9 cellular contexts compared by ENCODE assay signal in genomic region chr7:1663857-1664651, GRCh38. TPM values are rescaled to one million over a fixed set of nuclear protein-coding genes. Genes with fewer than 3 reads are reported as not detected.
DNase-seq lines count a peak whose midpoint lies in the region; ATAC-seq and TF ChIP-seq lines count a peak whose summit lies in the region.
"Had no signal": no experiment of that assay in that cellular context is flagged by ENCODE, and none has a peak within 500 bp of the region (broad histone marks: within the 10 kb centered on the region; RNA-seq: fewer than 3 reads in every experiment).

No MANE protein-coding gene starts in this region.

- peak overlapping the region; percentile 98 for H3K4me2 ChIP-seq in mesenchymal stem cell (ENCODE audit: low read length, poor library complexity, severe bottlenecking)

- H3K9me3 Mint-ChIP-seq in activated CD4-positive, alpha-beta T cell treated with anti-CD3 and anti-CD28 coated beads, Interleukin-2, amount 10 ng/mL, durations not matched to agents 24 days and 14 days, result no peaks in the 10 kb centered on the region
- H3K9me3 Mint-ChIP-seq: T-helper 2 cell treated with Interferon-gamma antibody and Interleukin-4, amounts not matched to agents 5 μg/mL and 100 μg/mL, for 36 hours had no signal

- H3K79me1 ChIP-seq in mesenchymal stem cell (replicated peaks; ENCODE audit: low read length, poor library complexity, severe bottlenecking), result no peaks in the 10 kb centered on the region

- H3K27ac ChIP-seq in coronary artery, result no peak overlapping the region
- H3K27ac ChIP-seq in mesenchymal stem cell (ENCODE audit: low read length, poor library complexity, severe bottlenecking), result no peak overlapping the region
- no peak overlapping the region for H3K27ac ChIP-seq in tibial nerve

- no peak for DNase-seq in activated CD4-positive, alpha-beta T cell treated with anti-CD3 and anti-CD28 coated beads, Interleukin-2, amount 10 ng/mL, durations not matched to agents 24 days and 14 days
- no peak for DNase-seq in activated CD4-positive, alpha-beta T cell treated with anti-CD3 and anti-CD28 coated beads, Interleukin-2, amount 50 U/mL, for 1 hour
- DNase-seq in coronary artery (ENCODE audit: low spot score) (peak; percentile 65), mesenchymal stem cell (peak; percentile 4), tibial nerve (ENCODE audit: low spot score in 2 of 2) (no peak), DMS53 treated with DMSO at 0.1 percent for 48 hours (lab: John Stamatoyannopoulos, UW; ENCODE audit: unreplicated experiment) (no peak), NCI-H2196 treated with DMSO at 0.1 percent for 48 hours (lab: John Stamatoyannopoulos, UW; ENCODE audit: unreplicated experiment) (no peak)

- H4K8ac ChIP-seq in mesenchymal stem cell (ENCODE audit: low read length), result no peak overlapping the region

- H3K9me3 ChIP-seq in mesenchymal stem cell (ENCODE audit: control insufficient read depth, low read length), result no peaks in the 10 kb centered on the region
- no peaks in the 10 kb centered on the region for H3K9me3 ChIP-seq in tibial nerve

- no peak overlapping the region for H2AFZ ChIP-seq in mesenchymal stem cell (ENCODE audit: low read depth, low read length)

- H3K14ac ChIP-seq in mesenchymal stem cell (ENCODE audit: low read length in 2 of 2), result no peak overlapping the region

- H2BK5ac ChIP-seq in mesenchymal stem cell (ENCODE audit: low read depth, low read length, poor library complexity, severe bottlenecking), result no peak overlapping the region

- peak overlapping the region; percentile 29 for H3K4me3 Mint-ChIP-seq in activated CD4-positive, alpha-beta T cell treated with anti-CD3 and anti-CD28 coated beads, Interleukin-2, amount 10 ng/mL, durations not matched to agents 24 days and 14 days

- H3K18ac ChIP-seq in mesenchymal stem cell (ENCODE audit: low read depth in 1 of 2, low read length in 2 of 2), result no peak overlapping the region

- TF ChIP-seq CTCF in coronary artery (IDR thresholded peaks at IDR 0.05) (no peak), tibial nerve (IDR thresholded peaks at IDR 0.05) (no peak)

- H3K36me3 Mint-ChIP-seq in activated CD4-positive, alpha-beta T cell treated with anti-CD3 and anti-CD28 coated beads, Interleukin-2, amount 10 ng/mL, durations not matched to agents 24 days and 14 days (ENCODE audit: low read depth), result no peaks in the 10 kb centered on the region

- peaks cover 47% of the 10 kb centered on the region for H3K4me1 ChIP-seq in mesenchymal stem cell (ENCODE audit: control insufficient read depth, insufficient read depth, low read depth, low read length)
- H3K4me1 ChIP-seq in tibial nerve, result peaks cover 0 to 44% (median 33%) of the 10 kb centered on the region in 4 donors

- H3K9ac ChIP-seq in mesenchymal stem cell (ENCODE audit: low read length), result no peak overlapping the region

- peaks cover 7% of the 10 kb centered on the region for H3K4me1 Mint-ChIP-seq in activated CD4-positive, alpha-beta T cell treated with anti-CD3 and anti-CD28 coated beads, Interleukin-2, amount 10 ng/mL, durations not matched to agents 24 days and 14 days

- TF ChIP-seq EP300 in tibial nerve (IDR thresholded peaks at IDR 0.05), result no peak

- no peak overlapping the region for H2AK5ac ChIP-seq in mesenchymal stem cell (ENCODE audit: low read length, severe bottlenecking)

- no peak for ATAC-seq in GM21367 (IDR thresholded peaks at IDR 0.05; ENCODE audit: unreplicated experiment)

- no peak overlapping the region for H2BK15ac ChIP-seq in mesenchymal stem cell (ENCODE audit: low read depth, poor library complexity, severe bottlenecking)

- intact Hi-C loops in activated CD4-positive, alpha-beta T cell treated with anti-CD3 and anti-CD28 coated beads, Interleukin-2, amount 10 ng/mL, durations not matched to agents 24 days and 14 days (cut with micrococcal nuclease), result loop anchor here (2.0 to 10.0 kb wide), 2 partner anchors 419 to 685 kb away; no protein-coding TSS in a partner anchor

- 2% methylated on average over 38 of the region's 56 CpGs for WGBS in mesenchymal stem cell
- WGBS in tibial nerve, 2 donors, result 8% methylated on average over 16 to 44 of the region's 56 CpGs

- peaks cover 43% of the 10 kb centered on the region for H3K27me3 Mint-ChIP-seq in activated CD4-positive, alpha-beta T cell treated with anti-CD3 and anti-CD28 coated beads, Interleukin-2, amount 10 ng/mL, durations not matched to agents 24 days and 14 days

- H3K27ac Mint-ChIP-seq in activated CD4-positive, alpha-beta T cell treated with anti-CD3 and anti-CD28 coated beads, Interleukin-2, amount 10 ng/mL, durations not matched to agents 24 days and 14 days, result no peak overlapping the region
- H3K27ac Mint-ChIP-seq: T-helper 2 cell treated with Interferon-gamma antibody and Interleukin-4, amounts not matched to agents 5 μg/mL and 100 μg/mL, for 36 hours had no signal

- peak overlapping the region; percentile 1 for H2BK120ac ChIP-seq in mesenchymal stem cell (ENCODE audit: low read depth, low read length)

- no peak overlapping the region for H2BK12ac ChIP-seq in mesenchymal stem cell (ENCODE audit: low read length in 2 of 2)

- H3K27me3 ChIP-seq in mesenchymal stem cell (ENCODE audit: control insufficient read depth in 1 of 2, insufficient read depth in 1 of 2, low read length in 2 of 2) (peaks cover 48 to 56% of the 10 kb centered on the region in 2 experiments), tibial nerve (peaks cover 5 to 80% of the 10 kb centered on the region in 2 donors)

- peak overlapping the region in 1 of 2 experiments; percentile 2 for H3K23ac ChIP-seq in mesenchymal stem cell (ENCODE audit: low read length in 2 of 2)

- H3K4me3 ChIP-seq in coronary artery (peak overlapping the region; percentile 80), mesenchymal stem cell (ENCODE audit: insufficient read depth in 1 of 2, low read depth in 1 of 2, low read length in 2 of 2) (no peak overlapping the region), tibial nerve (peak overlapping the region; percentile 33 to 58 (median 52))

- H3K4ac ChIP-seq in mesenchymal stem cell (ENCODE audit: low read depth in 1 of 2, low read length in 2 of 2), result no peak overlapping the region

- no peak for TF ChIP-seq POLR2A in tibial nerve (IDR thresholded peaks at IDR 0.05)

- no peak overlapping the region for H4K91ac ChIP-seq in mesenchymal stem cell (ENCODE audit: low read length)

- H3K36me3 ChIP-seq in mesenchymal stem cell (ENCODE audit: control insufficient read depth in 1 of 2, insufficient read depth in 2 of 2, low read depth in 1 of 2, low read length in 2 of 2) (no peaks in the 10 kb centered on the region), tibial nerve (no peaks in the 10 kb centered on the region)

RNA-seq across cellular contexts. Expression of gene ELFN1, which starts 6.0 kb away (rescaled TPM):
- total RNA-seq in activated CD4-positive, alpha-beta T cell treated with anti-CD3 and anti-CD28 coated beads, Interleukin-2, amount 10 ng/mL, durations not matched to agents 24 days and 14 days, result not detected in 2 replicates
- 0.04 TPM for polyA plus RNA-seq in mesenchymal stem cell (2013, experiment 1 of 2)
- 0.05 TPM for polyA plus RNA-seq in mesenchymal stem cell (2013, experiment 2 of 2)
- 1 to 10 TPM in 2 of 4 donors, under 1 TPM in 2; 0.21 to 2.4 (median 1.5) TPM for total RNA-seq in tibial nerve

Comparison
In these comparisons a context has a peak if more than half of its experiments do, and no peak if none do; other contexts are left out.
1. DNase-seq: peak in coronary artery (single experiment) and mesenchymal stem cell (single experiment); none in activated CD4-positive, alpha-beta T cell treated with anti-CD3 and anti-CD28 coated beads, Interleukin-2, amount 10 ng/mL, durations not matched to agents 24 days and 14 days (single experiment), activated CD4-positive, alpha-beta T cell treated with anti-CD3 and anti-CD28 coated beads, Interleukin-2, amount 50 U/mL, for 1 hour (single experiment), tibial nerve (0 of 2), DMS53 treated with DMSO at 0.1 percent for 48 hours (single experiment) and NCI-H2196 treated with DMSO at 0.1 percent for 48 hours (single experiment).
2. H3K4me3 ChIP-seq: peak in coronary artery (single experiment) and tibial nerve (4 of 4); none in mesenchymal stem cell (0 of 2).